In genomic region chr1:234599617-234600417, GRCh38 we compare ENCODE assay signal across 8 cellular contexts. TPM values are rescaled to one million over a fixed set of nuclear protein-coding genes. Genes with fewer than 3 reads are reported as not detected.
DNase-seq lines count a peak whose midpoint lies in the region; ATAC-seq lines count a peak whose summit lies in the region.

No MANE protein-coding gene starts in this region.

- H3K9me3 ChIP-seq in endocrine pancreas (ENCODE audit: control insufficient read depth, low read length), result no peaks in the 10 kb centered on the region

- peak overlapping the region; percentile 85 for H3K4me3 Mint-ChIP-seq in activated CD8-positive, alpha-beta memory T cell treated with anti-CD3 and anti-CD28 coated beads, Interleukin-2, amount 10 ng/mL, durations not matched to agents 7 days and 5 days

- no peaks in the 10 kb centered on the region for H3K27me3 Mint-ChIP-seq in activated CD8-positive, alpha-beta memory T cell treated with anti-CD3 and anti-CD28 coated beads, Interleukin-2, amount 10 ng/mL, durations not matched to agents 7 days and 5 days

- peaks cover 21% of the 10 kb centered on the region for H3K4me1 ChIP-seq in endocrine pancreas (ENCODE audit: control insufficient read depth, insufficient read depth, low read length)

- H3K27me3 ChIP-seq in endocrine pancreas (ENCODE audit: control insufficient read depth, insufficient read depth, low read length), result no peaks in the 10 kb centered on the region

- CTCF ChIA-PET in activated CD8-positive, alpha-beta memory T cell treated with anti-CD3 and anti-CD28 coated beads, Interleukin-2, amount 10 ng/mL, durations not matched to agents 7 days and 5 days (lab: Charles Lee), result interaction anchor here (1.0 to 5.3 kb wide), 11 partner anchors 12 to 484 kb away, joined by 3 to 41 read pairs (median 7); partner anchors contain the start of gene IRF2BP2

- H3K27ac Mint-ChIP-seq in activated CD8-positive, alpha-beta memory T cell treated with anti-CD3 and anti-CD28 coated beads, Interleukin-2, amount 10 ng/mL, durations not matched to agents 7 days and 5 days, result peak overlapping the region; percentile 94

- peaks cover 22% of the 10 kb centered on the region for H3K36me3 Mint-ChIP-seq in activated CD8-positive, alpha-beta memory T cell treated with anti-CD3 and anti-CD28 coated beads, Interleukin-2, amount 10 ng/mL, durations not matched to agents 7 days and 5 days

- ATAC-seq in GM19468 (IDR thresholded peaks at IDR 0.05; ENCODE audit: extremely low read depth, unreplicated experiment), result peak; percentile 64
- peak; percentile 81 for ATAC-seq in activated CD8-positive, alpha-beta memory T cell treated with anti-CD3 and anti-CD28 coated beads, Interleukin-2, amount 10 ng/mL, durations not matched to agents 7 days and 5 days

- no peak overlapping the region for H3K9ac ChIP-seq in endocrine pancreas (ENCODE audit: control insufficient read depth, insufficient read depth, low read length)

- H3K9me3 Mint-ChIP-seq in activated CD8-positive, alpha-beta memory T cell treated with anti-CD3 and anti-CD28 coated beads, Interleukin-2, amount 10 ng/mL, durations not matched to agents 7 days and 5 days (ENCODE audit: low read depth), result peaks cover 2% of the 10 kb centered on the region

- peaks cover 55% of the 10 kb centered on the region for H3K4me1 Mint-ChIP-seq in activated CD8-positive, alpha-beta memory T cell treated with anti-CD3 and anti-CD28 coated beads, Interleukin-2, amount 10 ng/mL, durations not matched to agents 7 days and 5 days

- H3K4me3 ChIP-seq in endocrine pancreas (ENCODE audit: control insufficient read depth, insufficient read depth, low read length), result peak overlapping the region; percentile 46

- H3K36me3 ChIP-seq in endocrine pancreas (ENCODE audit: control insufficient read depth, insufficient read depth, low read length), result no peaks in the 10 kb centered on the region

- DNase-seq in COR-L47 (lab: John Stamatoyannopoulos, UW), result peak; percentile 80
- DNase-seq in HK-2 (ENCODE audit: unreplicated experiment), result peak; percentile 88
- peak; percentile 93 for DNase-seq in NOMO-1 treated with dmso at 0.1 percent for 144 hours (lab: John Stamatoyannopoulos, UW; ENCODE audit: unreplicated experiment)
- DNase-seq in activated CD8-positive, alpha-beta memory T cell treated with anti-CD3 and anti-CD28 coated beads, Interleukin-2, amount 10 ng/mL, durations not matched to agents 7 days and 5 days, result peak; percentile 84
- DNase-seq in mesenteric fat pad (ENCODE audit: low spot score), result peak; percentile 95
- peak; percentile 70 to 72 for DNase-seq in stimulated activated CD8-positive, alpha-beta memory T cell treated with anti-CD3 and anti-CD28 coated beads, Interleukin-15, amount 100 ng/mL, for 48 hours (ENCODE audit: low read depth in 2 of 2)

RNA-seq across cellular contexts. Expression of gene IRF2BP2, which starts 10.2 kb away (rescaled TPM):
- total RNA-seq in activated CD8-positive, alpha-beta memory T cell treated with anti-CD3 and anti-CD28 coated beads, Interleukin-2, amount 10 ng/mL, durations not matched to agents 7 days and 5 days, result 100 to 1,000 TPM in 1 of 2 experiments, 10 to 100 TPM in 1; 81.1 to 103 TPM
- 108 TPM for total RNA-seq in mesenteric fat pad

Comparison
In these comparisons a context has a peak if more than half of its experiments do, and no peak if none do; other contexts are left out.
1. Peak in every context shown above with its lines: DNase-seq, ATAC-seq and H3K4me3 ChIP-seq.